In genomic region chr1:22704440-22705067, GRCh38 we compare ENCODE assay signal across 8 cellular contexts. TPM values are rescaled to one million over a fixed set of nuclear protein-coding genes. Genes with fewer than 3 reads are reported as not detected.
DNase-seq lines count a peak whose midpoint lies in the region; ATAC-seq and TF ChIP-seq lines count a peak whose summit lies in the region.

No MANE protein-coding gene starts in this region.

- intact Hi-C loops in ovary (cut with DNase I) = loop anchor here in 3 of 4 donors (2.0 to 10.0 kb wide), 4 partner anchors 156 to 260 kb away; no protein-coding TSS in a partner anchor
- intact Hi-C loops in tibial artery (cut with DNase I; ENCODE audit: low total_unique reads) = loop anchor here (10.0 kb wide), 1 partner anchor 180 kb away; no protein-coding TSS in a partner anchor

- DNase-seq in MM.1S (peak; percentile 72), SK-N-MC (ENCODE audit: low read depth, low spot score) (peak; percentile 14), glomerular visceral epithelial cell (ENCODE audit: extremely low spot score) (peak; percentile 87), ovary (peak; percentile 81 to 92 (median 86)), tibial artery (peak; percentile 86 to 92)
- DNase-seq in activated naive CD4-positive, alpha-beta T cell treated with Interleukin-2 at 50 U/mL for 16 hours = peak; percentile 79

- H3K4me1 ChIP-seq in MM.1S (ENCODE audit: low read length) (no peaks in the 10 kb centered on the region), ovary (ENCODE audit: insufficient read depth) (peaks cover under 1% of the 10 kb centered on the region), tibial artery (peaks cover 0 to 3% (median under 1%) of the 10 kb centered on the region in 4 donors)

- H3K9ac ChIP-seq in MM.1S (ENCODE audit: low read length) (no peak overlapping the region), SK-N-MC (ENCODE audit: insufficient read length) (no peak overlapping the region)

- H3K27ac ChIP-seq in MM.1S (ENCODE audit: low read length) (no peak overlapping the region), SK-N-MC (no peak overlapping the region), ovary (no peak overlapping the region), tibial artery (no peak overlapping the region)

- H2AFZ ChIP-seq in MM.1S (ENCODE audit: low read length) = no peak overlapping the region

- H3K36me3 ChIP-seq in MM.1S (replicated peaks; ENCODE audit: insufficient read depth, low read length) (no peaks in the 10 kb centered on the region), SK-N-MC (ENCODE audit: insufficient read depth, low read length) (no peaks in the 10 kb centered on the region), ovary (no peaks in the 10 kb centered on the region), tibial artery (no peaks in the 10 kb centered on the region)

- H3K27me3 ChIP-seq in MM.1S (replicated peaks; ENCODE audit: insufficient read depth, low read length) (peaks cover 73% of the 10 kb centered on the region), ovary (no peaks in the 10 kb centered on the region), tibial artery (peaks cover 0 to 8% of the 10 kb centered on the region in 2 donors)

- no peaks in the 10 kb centered on the region for H3K9me2 ChIP-seq in MM.1S (replicated peaks; ENCODE audit: insufficient read depth, low read length)

- no peak for TF ChIP-seq POLR2A in ovary (IDR thresholded peaks at IDR 0.05)

- TF ChIP-seq EP300 in ovary (IDR thresholded peaks at IDR 0.05) = no peak

- H3K4me2 ChIP-seq in MM.1S (ENCODE audit: low read depth, low read length) = no peak overlapping the region

- H3K4me3 ChIP-seq in MM.1S (ENCODE audit: low read length) = no peak overlapping the region
- H3K4me3 ChIP-seq in SK-N-MC = no peak overlapping the region
- H3K4me3 ChIP-seq in ovary = no peak overlapping the region
- H3K4me3 ChIP-seq in tibial artery = no peak overlapping the region

- H3F3A ChIP-seq in MM.1S (ENCODE audit: insufficient read depth, low read length) = no peaks in the 10 kb centered on the region

- no peaks in the 10 kb centered on the region for H3K79me2 ChIP-seq in MM.1S (ENCODE audit: low read length)

- H3K9me3 ChIP-seq in MM.1S (replicated peaks; ENCODE audit: insufficient read depth, low read length) = no peaks in the 10 kb centered on the region
- H3K9me3 ChIP-seq in SK-N-MC (ENCODE audit: low read depth, low read length) = no peaks in the 10 kb centered on the region
- H3K9me3 ChIP-seq in ovary = no peaks in the 10 kb centered on the region
- H3K9me3 ChIP-seq in tibial artery = no peaks in the 10 kb centered on the region

- 74 to 88% (median 85%) methylated on average over 2 of the region's 2 CpGs for WGBS in ovary, 3 donors

- H4K20me1 ChIP-seq in MM.1S (ENCODE audit: insufficient read depth, low read length) = no peaks in the 10 kb centered on the region

- ATAC-seq in HG02763 (IDR thresholded peaks at IDR 0.05; ENCODE audit: unreplicated experiment) = no peak

- TF ChIP-seq CTCF in GM12874 (IDR thresholded peaks at IDR 0.05; ENCODE audit: insufficient read depth, low read depth, low read length) (peak; percentile 87), MM.1S (IDR thresholded peaks at IDR 0.05; ENCODE audit: low read length) (peak; percentile 78), ovary (IDR thresholded peaks at IDR 0.05) (peak; percentile 88 to 93 (median 93)), tibial artery (IDR thresholded peaks at IDR 0.05) (peak; percentile 91 to 93)

RNA-seq across cellular contexts. Expression of gene EPHB2, which starts 6.1 kb away (rescaled TPM):
- total RNA-seq in ovary = 10 to 100 TPM in 5 of 7 donors, 1 to 10 TPM in 2; 2.5 to 55.1 (median 20.9) TPM
- 1 to 10 TPM; 3.1 to 5.1 TPM for polyA plus RNA-seq in ovary

RNA-seq across cellular contexts. Expression of gene C1QB, which starts 51.5 kb away (rescaled TPM):
- total RNA-seq in ovary = 100 to 1,000 TPM in 4 of 7 donors, 10 to 100 TPM in 3; 26.5 to 206 (median 117) TPM
- 10 to 100 TPM; 85.4 to 96.7 TPM for polyA plus RNA-seq in ovary

Comparison
In these comparisons a context has a peak if more than half of its experiments do, and no peak if none do; other contexts are left out.
1. DNase-seq: peak in every context shown above with its lines; median percentile 89 in tibial artery; 87 in glomerular visceral epithelial cell; 86 in ovary; 79 in activated naive CD4-positive, alpha-beta T cell treated with Interleukin-2 at 50 U/mL for 16 hours; 72 in MM.1S; 14 in SK-N-MC.